Comparison of ENCODE assay signal across 8 cellular contexts in genomic region chr17:32342603-32343325, GRCh38. TPM values are rescaled to one million over a fixed set of nuclear protein-coding genes. Genes with fewer than 3 reads are reported as not detected.
DNase-seq lines count a peak whose midpoint lies in the region; ATAC-seq and TF ChIP-seq lines count a peak whose summit lies in the region.

No MANE protein-coding gene starts in this region.

- peaks cover 34% of the 10 kb centered on the region for H3K4me1 Mint-ChIP-seq in activated CD4-positive, alpha-beta T cell treated with anti-CD3 and anti-CD28 coated beads, Interleukin-2, amount 10 ng/mL, durations not matched to agents 7 days and 5 days
- peaks cover 27% of the 10 kb centered on the region for H3K4me1 Mint-ChIP-seq in activated T-helper 1 cell treated with anti-CD3 and anti-CD28 coated beads, Interleukin-12 subunit alpha, Interleukin-12 subunit beta, Interleukin-2, Interleukin-4 antibody, amounts not matched to agents 30 ng/mL and 10 ng/mL and 1 ng/mL, durations not matched to agents 14 hours and 24 hours and 36 hours (ENCODE audit: low read depth)

- H3K9me3 Mint-ChIP-seq in activated CD4-positive, alpha-beta T cell treated with anti-CD3 and anti-CD28 coated beads, Interleukin-2, amount 10 ng/mL, durations not matched to agents 7 days and 5 days: no peaks in the 10 kb centered on the region
- no peaks in the 10 kb centered on the region for H3K9me3 Mint-ChIP-seq in activated T-helper 1 cell treated with anti-CD3 and anti-CD28 coated beads, Interleukin-12 subunit alpha, Interleukin-12 subunit beta, Interleukin-2, Interleukin-4 antibody, amounts not matched to agents 30 ng/mL and 10 ng/mL and 1 ng/mL, durations not matched to agents 14 hours and 24 hours and 36 hours

- peaks cover 5 to 9% of the 10 kb centered on the region in 2 donors for H3K4me1 ChIP-seq in thyroid gland

- H3K27ac Mint-ChIP-seq in activated CD4-positive, alpha-beta T cell treated with anti-CD3 and anti-CD28 coated beads, Interleukin-2, amount 10 ng/mL, durations not matched to agents 7 days and 5 days: peak overlapping the region; percentile 91
- peak overlapping the region; percentile 88 for H3K27ac Mint-ChIP-seq in activated T-helper 1 cell treated with anti-CD3 and anti-CD28 coated beads, Interleukin-12 subunit alpha, Interleukin-12 subunit beta, Interleukin-2, Interleukin-4 antibody, amounts not matched to agents 30 ng/mL and 10 ng/mL and 1 ng/mL, durations not matched to agents 14 hours and 24 hours and 36 hours

- H3K4me3 ChIP-seq in thyroid gland (replicated peaks in 1 of 3): peak overlapping the region in 1 of 3 donors; percentile 51

- H3K36me3 Mint-ChIP-seq in activated CD4-positive, alpha-beta T cell treated with anti-CD3 and anti-CD28 coated beads, Interleukin-2, amount 10 ng/mL, durations not matched to agents 7 days and 5 days (ENCODE audit: low read depth): peaks cover 19% of the 10 kb centered on the region
- peaks cover 14% of the 10 kb centered on the region for H3K36me3 Mint-ChIP-seq in activated T-helper 1 cell treated with anti-CD3 and anti-CD28 coated beads, Interleukin-12 subunit alpha, Interleukin-12 subunit beta, Interleukin-2, Interleukin-4 antibody, amounts not matched to agents 30 ng/mL and 10 ng/mL and 1 ng/mL, durations not matched to agents 14 hours and 24 hours and 36 hours (ENCODE audit: low read depth)

- intact Hi-C loops in activated T-helper 1 cell treated with anti-CD3 and anti-CD28 coated beads, Interleukin-12 subunit alpha, Interleukin-12 subunit beta, Interleukin-2, Interleukin-4 antibody, amounts not matched to agents 30 ng/mL and 10 ng/mL and 1 ng/mL, durations not matched to agents 14 hours and 24 hours and 36 hours (cut with micrococcal nuclease): loop anchor here (2.0 to 10.0 kb wide), 2 partner anchors 24 to 1368 kb away; partner anchors contain the start of gene RNF135
- intact Hi-C loops in thyroid gland (cut with DNase I): no loop called here

- no peaks in the 10 kb centered on the region for H3K27me3 Mint-ChIP-seq in activated CD4-positive, alpha-beta T cell treated with anti-CD3 and anti-CD28 coated beads, Interleukin-2, amount 10 ng/mL, durations not matched to agents 7 days and 5 days
- no peaks in the 10 kb centered on the region for H3K27me3 Mint-ChIP-seq in activated T-helper 1 cell treated with anti-CD3 and anti-CD28 coated beads, Interleukin-12 subunit alpha, Interleukin-12 subunit beta, Interleukin-2, Interleukin-4 antibody, amounts not matched to agents 30 ng/mL and 10 ng/mL and 1 ng/mL, durations not matched to agents 14 hours and 24 hours and 36 hours (ENCODE audit: insufficient read depth)

- TF ChIP-seq POLR2A in thyroid gland (IDR thresholded peaks at IDR 0.05): no peak

- H3K9me3 ChIP-seq in thyroid gland: no peaks in the 10 kb centered on the region

- H3K27me3 ChIP-seq in layer of hippocampus (ENCODE audit: control insufficient read depth, insufficient read depth, low read length): no peaks in the 10 kb centered on the region
- no peaks in the 10 kb centered on the region for H3K27me3 ChIP-seq in thyroid gland

- no peak for ATAC-seq in GM18517 (IDR thresholded peaks at IDR 0.05; ENCODE audit: unreplicated experiment)

- POLR2A ChIA-PET in activated CD4-positive, alpha-beta T cell treated with anti-CD3 and anti-CD28 coated beads, Interleukin-2, amount 10 ng/mL, durations not matched to agents 7 days and 5 days (lab: Charles Lee): no interaction called here

- H3K27ac ChIP-seq in layer of hippocampus (ENCODE audit: low read depth, low read length): peak overlapping the region; percentile 89
- H3K27ac ChIP-seq in thyroid gland: peak overlapping the region in 2 of 3 donors; percentile 65 to 72

- CTCF ChIA-PET in activated CD4-positive, alpha-beta T cell treated with anti-CD3 and anti-CD28 coated beads, Interleukin-2, amount 10 ng/mL, durations not matched to agents 7 days and 5 days (lab: Charles Lee): interaction anchor here (0.8 to 1.4 kb wide), 3 partner anchors 11 to 19 kb away, joined by 3 to 4 read pairs (median 4); no protein-coding TSS in a partner anchor

- H3K4me3 Mint-ChIP-seq in activated CD4-positive, alpha-beta T cell treated with anti-CD3 and anti-CD28 coated beads, Interleukin-2, amount 10 ng/mL, durations not matched to agents 7 days and 5 days: peak overlapping the region; percentile 88
- peak overlapping the region; percentile 94 for H3K4me3 Mint-ChIP-seq in activated T-helper 1 cell treated with anti-CD3 and anti-CD28 coated beads, Interleukin-12 subunit alpha, Interleukin-12 subunit beta, Interleukin-2, Interleukin-4 antibody, amounts not matched to agents 30 ng/mL and 10 ng/mL and 1 ng/mL, durations not matched to agents 14 hours and 24 hours and 36 hours

- 71 to 73% methylated on average over 14 of the region's 14 CpGs for WGBS in thyroid gland, 2 donors

- TF ChIP-seq CTCF in thyroid gland (IDR thresholded peaks at IDR 0.05): no peak

- DNase-seq in activated CD4-positive, alpha-beta T cell treated with anti-CD3 and anti-CD28 coated beads, Interleukin-2, amount 10 ng/mL, durations not matched to agents 7 days and 5 days: no peak
- no peak for DNase-seq in activated CD4-positive, alpha-beta T cell treated with anti-CD3 and anti-CD28 coated beads for 1 hour
- no peak for DNase-seq in activated T-helper 1 cell treated with anti-CD3 and anti-CD28 coated beads, Interleukin-12 subunit alpha, Interleukin-12 subunit beta, Interleukin-2, Interleukin-4 antibody, amounts not matched to agents 30 ng/mL and 10 ng/mL and 1 ng/mL, durations not matched to agents 14 hours and 24 hours and 36 hours (ENCODE audit: low spot score)
- DNase-seq in thyroid gland (no peak), NCI-H187 (lab: John Stamatoyannopoulos, UW) (no peak), putamen (ENCODE audit: low spot score) (no peak)

- H3K36me3 ChIP-seq in thyroid gland: peaks cover under 1 to 4% of the 10 kb centered on the region in 2 donors

RNA-seq across cellular contexts. Expression of gene C17orf75, which starts 0.8 kb away (rescaled TPM):
- total RNA-seq in activated CD4-positive, alpha-beta T cell treated with anti-CD3 and anti-CD28 coated beads, Interleukin-2, amount 10 ng/mL, durations not matched to agents 7 days and 5 days: 10 to 100 TPM; 25.8 to 27.7 TPM
- total RNA-seq in activated T-helper 1 cell treated with anti-CD3 and anti-CD28 coated beads, Interleukin-12 subunit alpha, Interleukin-12 subunit beta, Interleukin-2, Interleukin-4 antibody, amounts not matched to agents 30 ng/mL and 10 ng/mL and 1 ng/mL, durations not matched to agents 14 hours and 24 hours and 36 hours: 34.1 and 37.6 TPM in 2 replicates
- 10 to 100 TPM; 16.1 to 27.7 (median 21.9) TPM for total RNA-seq in thyroid gland

RNA-seq across cellular contexts. Expression of gene ZNF207, which starts 7.2 kb away (rescaled TPM):
- 100 to 1,000 TPM; 249 to 278 TPM for total RNA-seq in activated CD4-positive, alpha-beta T cell treated with anti-CD3 and anti-CD28 coated beads, Interleukin-2, amount 10 ng/mL, durations not matched to agents 7 days and 5 days
- 268 and 275 TPM in 2 replicates for total RNA-seq in activated T-helper 1 cell treated with anti-CD3 and anti-CD28 coated beads, Interleukin-12 subunit alpha, Interleukin-12 subunit beta, Interleukin-2, Interleukin-4 antibody, amounts not matched to agents 30 ng/mL and 10 ng/mL and 1 ng/mL, durations not matched to agents 14 hours and 24 hours and 36 hours
- 100 to 1,000 TPM; 155 to 218 (median 194) TPM for total RNA-seq in thyroid gland
